Comparison of ENCODE assay signal across 10 cellular contexts in the genomic region with DNA sequence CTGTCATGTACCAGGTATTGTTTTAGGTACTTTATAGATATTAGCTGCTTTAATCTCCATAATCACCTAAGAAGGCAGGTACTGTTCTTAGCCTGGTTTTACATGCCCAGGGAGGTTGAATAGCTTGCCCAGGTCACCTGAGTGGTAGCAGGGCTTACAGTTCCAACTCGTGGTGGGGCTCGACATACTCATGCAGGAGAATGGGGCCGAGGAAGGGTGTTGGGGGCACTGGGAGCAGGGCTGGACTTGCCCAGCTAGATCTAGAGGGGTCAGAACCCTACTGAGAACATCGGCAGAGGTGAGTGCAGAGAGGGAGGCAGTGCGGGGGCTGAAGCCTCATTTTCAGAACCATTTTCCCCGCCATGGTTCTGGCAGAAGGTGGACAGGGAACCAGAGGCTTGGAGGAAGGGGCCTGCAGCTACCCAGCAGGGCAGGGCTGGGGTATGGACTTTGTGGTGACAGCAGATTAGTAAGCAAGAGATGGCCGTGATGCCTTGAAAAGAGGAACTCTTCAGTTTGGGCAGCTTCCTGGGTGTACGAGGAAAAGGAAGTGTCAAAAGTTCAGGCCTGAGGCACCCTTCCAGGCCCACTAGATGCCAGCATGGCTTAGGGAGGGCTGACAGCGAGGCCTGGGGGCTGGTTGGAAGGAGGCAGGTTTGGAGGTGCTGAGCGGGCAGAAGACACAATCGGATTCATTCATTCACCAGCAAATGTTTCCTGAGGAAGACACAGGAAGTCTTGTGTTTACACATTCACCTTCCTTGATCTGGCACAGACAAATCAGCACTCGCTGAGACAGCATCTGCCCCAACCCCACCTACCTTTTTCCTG. TPM values are rescaled to one million over a fixed set of nuclear protein-coding genes. Genes with fewer than 3 reads are reported as not detected.
A peak's percentile ranks its signal among the peaks of the same experiment; 100 is the strongest.
DNase-seq lines count a peak whose midpoint lies in the region; ATAC-seq and TF ChIP-seq lines count a peak whose summit lies in the region.
"Had no signal": no experiment of that assay in that cellular context is flagged by ENCODE, and none has a peak within 500 bp of the region (broad histone marks: within the 10 kb centered on the region; RNA-seq: fewer than 3 reads in every experiment).

No MANE protein-coding gene starts in this region.

- H3K36me3 ChIP-seq in BLaER1 treated with 17β-estradiol and CSF1 and Interleukin-3, amounts not matched to agents 10 nM and 100 nM, result no peaks in the 10 kb centered on the region
- H3K36me3 ChIP-seq in mucosa of descending colon (ENCODE audit: low read depth), result no peaks in the 10 kb centered on the region

- H3K9me3 ChIP-seq in BLaER1 treated with 17β-estradiol and CSF1 and Interleukin-3, amounts not matched to agents 10 nM and 100 nM (replicated peaks in 1 of 11), result no peaks in the 10 kb centered on the region
- no peaks in the 10 kb centered on the region for H3K9me3 ChIP-seq in mucosa of descending colon

- ATAC-seq in mucosa of descending colon (peak; percentile 69), GM19324 (IDR thresholded peaks at IDR 0.05; ENCODE audit: low FRiP score, unreplicated experiment) (no peak), HG02981 (IDR thresholded peaks at IDR 0.05; ENCODE audit: unreplicated experiment) (no peak)

- H3K27me3 ChIP-seq in BLaER1 treated with 17β-estradiol and CSF1 and Interleukin-3, amounts not matched to agents 10 nM and 100 nM, result no peaks in the 10 kb centered on the region

- H3K4me1 ChIP-seq in BLaER1 treated with 17β-estradiol and CSF1 and Interleukin-3, amounts not matched to agents 10 nM and 100 nM, result peaks cover 41 to 86% (median 64%) of the 10 kb centered on the region in 10 experiments
- H3K4me1 ChIP-seq in mucosa of descending colon (ENCODE audit: low read depth), result no peaks in the 10 kb centered on the region

- H3K9ac ChIP-seq in BLaER1 treated with 17β-estradiol and CSF1 and Interleukin-3, amounts not matched to agents 10 nM and 100 nM, result peak overlapping the region in 10 of 11 experiments; percentile 9 to 69 (median 58); a peak in 17 of 22 replicates

- no peak overlapping the region for H3K4me3 ChIP-seq in BLaER1 treated with 17β-estradiol and CSF1 and Interleukin-3, amounts not matched to agents 10 nM and 100 nM
- no peak overlapping the region for H3K4me3 ChIP-seq in mucosa of descending colon

- no peaks in the 10 kb centered on the region for H4K20me1 ChIP-seq in BLaER1 treated with 17β-estradiol and CSF1 and Interleukin-3, amounts not matched to agents 10 nM and 100 nM

- peak overlapping the region in 10 of 11 experiments; percentile 70 to 85 (median 80); a peak in 21 of 22 replicates for H3K27ac ChIP-seq in BLaER1 treated with 17β-estradiol and CSF1 and Interleukin-3, amounts not matched to agents 10 nM and 100 nM
- H3K27ac ChIP-seq in angular gyrus (ENCODE audit: low read depth, low read length), result peak overlapping the region; percentile 72

- DNase-seq in MV-4-11 (lab: John Stamatoyannopoulos, UW) (peak; percentile 96), mucosa of descending colon (peak in 1 of 3 donors; percentile 14), ecto neural progenitor cell (ENCODE audit: low spot score) (no peak), cerebellar cortex (ENCODE audit: low spot score) (no peak)
- DNase-seq: DMS53, NCI-H69 had no signal

- intact Hi-C loops in mucosa of descending colon (cut with DNase I, micrococcal nuclease), result no loop called here

- peak overlapping the region; percentile 67 to 88 (median 79) for H3K4me2 ChIP-seq in BLaER1 treated with 17β-estradiol and CSF1 and Interleukin-3, amounts not matched to agents 10 nM and 100 nM

- no peak for TF ChIP-seq CTCF in mucosa of descending colon (IDR thresholded peaks at IDR 0.05)

RNA-seq across cellular contexts. Expression of a gene that starts 54.7 kb away (rescaled TPM):
- total RNA-seq in mucosa of descending colon, result 100 to 1,000 TPM in 1 of 3 donors, 10 to 100 TPM in 2; 14.4 to 137 (median 43.4) TPM
